In the genomic region with DNA sequence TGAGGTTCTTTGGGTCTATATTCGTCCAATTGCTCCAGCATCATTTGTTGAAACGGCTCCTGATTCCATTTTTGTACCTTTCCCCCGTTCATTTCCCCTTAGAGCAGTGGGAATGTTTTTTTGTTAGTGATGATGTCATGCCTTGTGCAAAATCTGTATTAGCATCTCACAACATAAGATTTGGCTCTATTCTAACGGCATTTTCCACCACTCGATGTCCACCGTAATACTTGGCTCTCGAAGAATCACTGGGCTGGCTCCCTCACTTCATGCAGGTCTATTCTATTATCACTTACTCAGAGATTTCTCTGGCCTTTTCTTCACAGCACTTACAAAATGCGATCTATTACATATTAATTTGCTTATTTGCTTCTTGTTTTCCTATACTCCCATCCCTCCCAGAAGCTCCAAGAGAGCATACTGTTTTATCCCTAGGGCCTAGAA, we compare ENCODE assay signal across 8 cellular contexts. TPM values are rescaled to one million over a fixed set of nuclear protein-coding genes. Genes with fewer than 3 reads are reported as not detected.
A peak's percentile ranks its signal among the peaks of the same experiment; 100 is the strongest.
DNase-seq lines count a peak whose midpoint lies in the region; ATAC-seq and TF ChIP-seq lines count a peak whose summit lies in the region.

No MANE protein-coding gene starts in this region.

- no peak overlapping the region for H3K27ac Mint-ChIP-seq in GM23338
- H3K27ac Mint-ChIP-seq in activated T-cell treated with anti-CD3 and anti-CD28 coated beads, Interleukin-2, amount 50 U/mL, for 24 hours: no peak overlapping the region

- TF ChIP-seq CTCF in GM23338 (conservative IDR thresholded peaks at IDR 0.05; ENCODE audit: low read depth in 2 of 2): no peak
- no peak for TF ChIP-seq CTCF in hepatocyte (IDR thresholded peaks at IDR 0.05; ENCODE audit: poor library complexity)
- TF ChIP-seq CTCF in tibial artery (IDR thresholded peaks at IDR 0.05): no peak

- no peaks in the 10 kb centered on the region for H3K9me3 ChIP-seq in hepatocyte (ENCODE audit: low read depth)
- no peaks in the 10 kb centered on the region for H3K9me3 ChIP-seq in tibial artery

- H3K36me3 ChIP-seq in GM23338 (ENCODE audit: insufficient read depth): peaks cover 17% of the 10 kb centered on the region
- no peaks in the 10 kb centered on the region for H3K36me3 ChIP-seq in hepatocyte (replicated peaks; ENCODE audit: insufficient read depth, low read depth)
- H3K36me3 ChIP-seq in tibial artery: no peaks in the 10 kb centered on the region

- in situ Hi-C loops in SK-MEL-5 (cut with HindIII; ENCODE audit: low pct_unique_long_range_greater_than_20kb, low sequenced_read_pairs): no loop called here

- H3K9me3 Mint-ChIP-seq in GM23338: no peaks in the 10 kb centered on the region
- no peaks in the 10 kb centered on the region for H3K9me3 Mint-ChIP-seq in activated T-cell treated with anti-CD3 and anti-CD28 coated beads, Interleukin-2, amount 50 U/mL, for 24 hours

- DNase-seq in AML-193 (lab: John Stamatoyannopoulos, UW) (peak; percentile 51 to 55), GM23338 (ENCODE audit: low spot score) (no peak), SK-MEL-5 (ENCODE audit: low read depth, low spot score) (peak; percentile 30), hepatocyte (ENCODE audit: low spot score) (no peak), tibial artery (no peak), COLO668 (lab: John Stamatoyannopoulos, UW; ENCODE audit: unreplicated experiment) (no peak)
- DNase-seq in activated T-cell treated with anti-CD3 and anti-CD28 coated beads, Interleukin-2, amount 50 U/mL, for 24 hours: no peak

- H3K79me2 ChIP-seq in GM23338 (replicated peaks; ENCODE audit: insufficient read depth): peaks cover 43% of the 10 kb centered on the region
- H3K79me2 ChIP-seq in hepatocyte: peaks cover 40% of the 10 kb centered on the region

- H3K4me3 ChIP-seq in GM23338: peak overlapping the region; percentile 96
- H3K4me3 ChIP-seq in hepatocyte: peak overlapping the region; percentile 7
- H3K4me3 ChIP-seq in tibial artery: peak overlapping the region; percentile 35 to 83

- H3K27ac ChIP-seq in GM23338 (ENCODE audit: low read depth): peak overlapping the region; percentile 71
- peak overlapping the region; percentile 84 for H3K27ac ChIP-seq in hepatocyte
- peak overlapping the region; percentile 79 to 82 for H3K27ac ChIP-seq in tibial artery

- no peaks in the 10 kb centered on the region for H3K27me3 Mint-ChIP-seq in GM23338 (ENCODE audit: insufficient read depth, low read depth, poor library complexity)
- no peaks in the 10 kb centered on the region for H3K27me3 Mint-ChIP-seq in activated T-cell treated with anti-CD3 and anti-CD28 coated beads, Interleukin-2, amount 50 U/mL, for 24 hours

- H4K20me1 ChIP-seq in GM23338 (replicated peaks; ENCODE audit: insufficient read depth): peaks cover 15% of the 10 kb centered on the region; the same call in 1 of the 2 replicates
- H4K20me1 ChIP-seq in hepatocyte (ENCODE audit: insufficient read depth, poor library complexity, severe bottlenecking): no peaks in the 10 kb centered on the region

- peaks cover 7% of the 10 kb centered on the region; the same call in 1 of the 2 replicates for H3K4me1 ChIP-seq in GM23338 (ENCODE audit: insufficient read depth)
- peaks cover 20% of the 10 kb centered on the region for H3K4me1 ChIP-seq in hepatocyte (ENCODE audit: insufficient read depth)
- peaks cover 0 to 21% (median 6%) of the 10 kb centered on the region in 4 donors for H3K4me1 ChIP-seq in tibial artery

- H3K4me3 Mint-ChIP-seq in GM23338: no peak overlapping the region
- H3K4me3 Mint-ChIP-seq in activated T-cell treated with anti-CD3 and anti-CD28 coated beads, Interleukin-2, amount 50 U/mL, for 24 hours: no peak overlapping the region

- H3K36me3 Mint-ChIP-seq in GM23338 (ENCODE audit: low read depth): peaks cover 28% of the 10 kb centered on the region
- H3K36me3 Mint-ChIP-seq in activated T-cell treated with anti-CD3 and anti-CD28 coated beads, Interleukin-2, amount 50 U/mL, for 24 hours (ENCODE audit: low read depth): no peaks in the 10 kb centered on the region

- H3K27me3 ChIP-seq in GM23338 (ENCODE audit: insufficient read depth) (no peaks in the 10 kb centered on the region), hepatocyte (no peaks in the 10 kb centered on the region), tibial artery (no peaks in the 10 kb centered on the region)

- intact Hi-C loops in tibial artery (cut with DNase I; ENCODE audit: low total_unique reads): loop anchor here (2.0 to 10.0 kb wide), 4 partner anchors 14 to 308 kb away; a partner anchor contains a TSS

- ATAC-seq in GM23338 (no peak), HG03097 (IDR thresholded peaks at IDR 0.05; ENCODE audit: low FRiP score, unreplicated experiment) (no peak)

- no peaks in the 10 kb centered on the region; the same call in 1 of the 3 replicates for H3K4me1 Mint-ChIP-seq in GM23338
- peaks cover 24% of the 10 kb centered on the region for H3K4me1 Mint-ChIP-seq in activated T-cell treated with anti-CD3 and anti-CD28 coated beads, Interleukin-2, amount 50 U/mL, for 24 hours (ENCODE audit: low read depth)

- peak overlapping the region; percentile 73 for H3K4me2 ChIP-seq in GM23338
- H3K4me2 ChIP-seq in hepatocyte: peak overlapping the region; percentile 73

- H3K9me2 ChIP-seq in GM23338 (ENCODE audit: insufficient read depth) (no peaks in the 10 kb centered on the region), hepatocyte (replicated peaks; ENCODE audit: insufficient read depth) (no peaks in the 10 kb centered on the region)

- H2AFZ ChIP-seq in GM23338 (peak overlapping the region; percentile 52; the same call in 1 of the 2 replicates), hepatocyte (peak overlapping the region; percentile 79)

- H3F3A ChIP-seq in GM23338 (replicated peaks; ENCODE audit: low read depth): peaks cover 5% of the 10 kb centered on the region; the same call in 1 of the 2 replicates

- 59% methylated on average over 8 of the region's 8 CpGs for WGBS in hepatocyte (ENCODE audit: low lambda C conversion rate, missing lambda C conversion rate)

TF ChIP-seq in GM23338, 12 proteins besides CTCF, POLR2A, EP300 and RAD21 (continues in another document):
- TF ChIP-seq NANOG (IDR thresholded peaks at IDR 0.05; ENCODE audit: borderline replicate concordance) (no peak), EZH2phosphoT487 (IDR thresholded peaks at IDR 0.05; ENCODE audit: unreplicated experiment) (no peak), POLR2AphosphoS5 (IDR thresholded peaks at IDR 0.05; ENCODE audit: low read depth) (no peak)
- TF ChIP-seq, protein P1, sequence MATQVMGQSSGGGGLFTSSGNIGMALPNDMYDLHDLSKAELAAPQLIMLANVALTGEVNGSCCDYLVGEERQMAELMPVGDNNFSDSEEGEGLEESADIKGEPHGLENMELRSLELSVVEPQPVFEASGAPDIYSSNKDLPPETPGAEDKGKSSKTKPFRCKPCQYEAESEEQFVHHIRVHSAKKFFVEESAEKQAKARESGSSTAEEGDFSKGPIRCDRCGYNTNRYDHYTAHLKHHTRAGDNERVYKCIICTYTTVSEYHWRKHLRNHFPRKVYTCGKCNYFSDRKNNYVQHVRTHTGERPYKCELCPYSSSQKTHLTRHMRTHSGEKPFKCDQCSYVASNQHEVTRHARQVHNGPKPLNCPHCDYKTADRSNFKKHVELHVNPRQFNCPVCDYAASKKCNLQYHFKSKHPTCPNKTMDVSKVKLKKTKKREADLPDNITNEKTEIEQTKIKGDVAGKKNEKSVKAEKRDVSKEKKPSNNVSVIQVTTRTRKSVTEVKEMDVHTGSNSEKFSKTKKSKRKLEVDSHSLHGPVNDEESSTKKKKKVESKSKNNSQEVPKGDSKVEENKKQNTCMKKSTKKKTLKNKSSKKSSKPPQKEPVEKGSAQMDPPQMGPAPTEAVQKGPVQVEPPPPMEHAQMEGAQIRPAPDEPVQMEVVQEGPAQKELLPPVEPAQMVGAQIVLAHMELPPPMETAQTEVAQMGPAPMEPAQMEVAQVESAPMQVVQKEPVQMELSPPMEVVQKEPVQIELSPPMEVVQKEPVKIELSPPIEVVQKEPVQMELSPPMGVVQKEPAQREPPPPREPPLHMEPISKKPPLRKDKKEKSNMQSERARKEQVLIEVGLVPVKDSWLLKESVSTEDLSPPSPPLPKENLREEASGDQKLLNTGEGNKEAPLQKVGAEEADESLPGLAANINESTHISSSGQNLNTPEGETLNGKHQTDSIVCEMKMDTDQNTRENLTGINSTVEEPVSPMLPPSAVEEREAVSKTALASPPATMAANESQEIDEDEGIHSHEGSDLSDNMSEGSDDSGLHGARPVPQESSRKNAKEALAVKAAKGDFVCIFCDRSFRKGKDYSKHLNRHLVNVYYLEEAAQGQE (IDR thresholded peaks at IDR 0.05; ENCODE audit: unreplicated experiment): no peak

RNA-seq across cellular contexts. Expression of a gene that starts 0.6 kb away (rescaled TPM):
- 159 and 185 TPM in 2 replicates for total RNA-seq in GM23338 (2014; rRNA removed; shearing (Covaris generic))
- polyA plus RNA-seq in GM23338 (2016; fragmentation: Nextera tagmentation; extraction: Ambion mirVana) (534 and 579 TPM in 2 replicates), hepatocyte (106 and 122 TPM in 2 replicates)
- total RNA-seq in SK-MEL-5 (2014; rRNA removed; shearing (Covaris generic)): 415 and 458 TPM in 2 replicates
- 285 and 336 TPM in 2 replicates for polyA plus RNA-seq in SK-MEL-5 (2015; cell fraction: cytosol; rRNA removed)
- polyA plus RNA-seq in SK-MEL-5 (2015; cell fraction: nucleus; rRNA removed): 40.9 and 69.8 TPM in 2 replicates
- 50.9 and 63.2 TPM in 2 replicates for total RNA-seq in hepatocyte

RNA-seq across cellular contexts. Expression of a gene that starts 13.4 kb away (rescaled TPM):
- total RNA-seq in GM23338 (2014; rRNA removed; shearing (Covaris generic)): 636 and 667 TPM in 2 replicates
- polyA plus RNA-seq in GM23338 (2016; fragmentation: Nextera tagmentation; extraction: Ambion mirVana) (939 and 961 TPM in 2 replicates), hepatocyte (480 and 531 TPM in 2 replicates)
- total RNA-seq in SK-MEL-5 (2014; rRNA removed; shearing (Covaris generic)): 602 and 660 TPM in 2 replicates
- polyA plus RNA-seq in SK-MEL-5 (2015; cell fraction: cytosol; rRNA removed): 762 and 894 TPM in 2 replicates
- polyA plus RNA-seq in SK-MEL-5 (2015; cell fraction: nucleus; rRNA removed): 85.2 and 151 TPM in 2 replicates
- 290 and 326 TPM in 2 replicates for total RNA-seq in hepatocyte

RNA-seq across cellular contexts. Expression of a gene that starts 32.1 kb away (rescaled TPM):
- total RNA-seq in GM23338 (2014; rRNA removed; shearing (Covaris generic)): 45.0 and 62.3 TPM in 2 replicates
- polyA plus RNA-seq in GM23338 (2016; fragmentation: Nextera tagmentation; extraction: Ambion mirVana): 13.7 and 15.1 TPM in 2 replicates
- total RNA-seq in SK-MEL-5 (2014; rRNA removed; shearing (Covaris generic)): 103 and 109 TPM in 2 replicates
- 44.3 and 65.5 TPM in 2 replicates for polyA plus RNA-seq in SK-MEL-5 (2015; cell fraction: cytosol; rRNA removed)
- 326 and 437 TPM in 2 replicates for polyA plus RNA-seq in SK-MEL-5 (2015; cell fraction: nucleus; rRNA removed)
- total RNA-seq in hepatocyte: 70.1 and 82.7 TPM in 2 replicates
- polyA plus RNA-seq in hepatocyte: 26.5 and 35.1 TPM in 2 replicates

Comparison
In these comparisons a context has a peak if more than half of its experiments do, and no peak if none do; other contexts are left out.
1. DNase-seq: peak in AML-193 (2 of 2) and SK-MEL-5 (single experiment); none in GM23338 (single experiment), hepatocyte (single experiment), tibial artery (0 of 2), activated T-cell treated with anti-CD3 and anti-CD28 coated beads, Interleukin-2, amount 50 U/mL, for 24 hours (single experiment) and COLO668 (single experiment).
2. H3K4me3 ChIP-seq: peak in every context shown above with its lines; median percentile 96 in GM23338; 59 in tibial artery; 7 in hepatocyte.
3. Peak in every context shown above with its lines, with median percentiles within 50 percentile points of each other: H3K27ac ChIP-seq.